9 cellular contexts compared by ENCODE assay signal in the genomic region with DNA sequence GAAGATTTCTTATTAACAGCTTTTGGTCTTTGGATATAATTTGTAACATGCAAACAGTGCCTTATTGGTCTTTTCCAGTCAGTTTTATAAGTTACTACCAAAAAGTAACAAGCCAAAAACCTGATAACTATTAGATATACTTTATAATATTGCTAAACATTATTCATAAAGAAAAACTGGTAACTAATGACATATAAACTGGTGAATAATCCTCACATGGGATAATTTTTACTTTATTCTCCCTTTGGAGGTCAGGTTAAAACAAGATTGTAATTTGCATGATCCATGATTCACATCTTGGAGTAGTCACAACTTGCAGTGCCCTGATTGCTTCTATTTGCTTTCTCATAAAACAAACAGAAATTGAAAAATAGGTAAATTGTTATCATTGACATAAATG. TPM values are rescaled to one million over a fixed set of nuclear protein-coding genes. Genes with fewer than 3 reads are reported as not detected.
"Had no signal": no experiment of that assay in that cellular context is flagged by ENCODE, and none has a peak within 500 bp of the region (broad histone marks: within the 10 kb centered on the region; RNA-seq: fewer than 3 reads in every experiment).

No MANE protein-coding gene starts in this region.

RNA-seq across cellular contexts. Expression of a gene that starts 0.8 kb away (rescaled TPM):
- total RNA-seq: activated CD4-positive, alpha-beta memory T cell treated with anti-CD3 and anti-CD28 coated beads, Interleukin-2, amount 10 ng/mL, durations not matched to agents 7 days and 5 days; activated CD4-positive, alpha-beta T cell treated with anti-CD3 and anti-CD28 coated beads for 36 hours; activated CD8-positive, alpha-beta memory T cell treated with anti-CD3 and anti-CD28 coated beads, Interleukin-2, amount 10 ng/mL, durations not matched to agents 7 days and 5 days; activated CD8-positive, alpha-beta T cell treated with anti-CD3 and anti-CD28 coated beads, Interleukin-2, amount 10 ng/mL, durations not matched to agents 7 days and 5 days; activated naive CD8-positive, alpha-beta T cell treated with anti-CD3 and anti-CD28 coated beads, Interleukin-2, amount 10 ng/mL, durations not matched to agents 7 days and 5 days; activated T-helper 2 cell treated with anti-CD3 and anti-CD28 coated beads, Interferon-gamma antibody, Interleukin-2, Interleukin-4, amounts not matched to agents 10 μg/mL and 5 μg/mL and 100 μg/mL, durations not matched to agents 14 hours and 24 hours and 36 hours; T-helper 1 cell treated with Interleukin-12 subunit alpha and Interleukin-12 subunit beta and Interleukin-4 antibody, amounts not matched to agents 30 ng/mL and 1 ng/mL, for 36 hours; T-helper 17 cell; T-helper 2 cell treated with Interferon-gamma antibody and Interleukin-4, amounts not matched to agents 100 ng/mL and 5 ng/mL, for 36 hours had no signal
